19 cellular contexts compared by ENCODE assay signal in the genomic region with DNA sequence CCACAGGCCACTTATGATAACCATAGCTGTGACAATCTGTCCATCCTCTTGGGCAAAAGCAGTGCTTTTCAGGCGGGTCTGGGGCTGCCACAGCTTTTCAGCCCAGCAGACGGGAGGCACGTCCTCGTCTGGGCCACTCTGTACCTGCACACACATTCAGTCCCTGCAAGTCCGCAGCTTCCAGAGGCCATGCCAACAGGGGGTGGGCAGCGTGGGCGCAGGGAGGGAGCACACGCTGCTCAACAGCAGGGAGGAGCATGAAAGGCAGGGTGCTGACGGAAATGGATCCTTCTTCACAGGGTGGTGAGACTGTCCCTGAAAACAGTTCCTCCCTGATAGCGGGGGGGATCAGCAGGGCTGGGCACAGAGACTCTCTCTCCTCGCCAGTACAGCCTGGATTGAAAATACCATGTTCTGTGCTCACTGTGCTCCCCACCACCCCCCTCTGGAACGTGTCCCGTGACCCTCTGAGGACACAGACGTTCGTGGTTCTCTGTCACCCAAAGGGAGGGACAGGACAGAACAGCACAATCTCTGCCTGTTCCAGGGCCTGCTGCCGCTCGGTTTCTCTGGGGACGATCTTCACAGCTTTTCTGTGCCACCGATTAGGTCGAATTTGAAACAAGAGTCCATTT.
"Had no signal": no experiment of that assay in that cellular context is flagged by ENCODE, and none has a peak within 500 bp of the region (broad histone marks: within the 10 kb centered on the region; RNA-seq: fewer than 3 reads in every experiment).

No MANE protein-coding gene starts in this region.

- H3K4me1 ChIP-seq: left lung, prostate gland had no signal

- H3K9me3 Mint-ChIP-seq: activated naive CD8-positive, alpha-beta T cell treated with anti-CD3 and anti-CD28 coated beads, Interleukin-2, amount 10 ng/mL, durations not matched to agents 7 days and 5 days; activated T-helper 1 cell treated with anti-CD3 and anti-CD28 coated beads, Interleukin-12 subunit alpha, Interleukin-12 subunit beta, Interleukin-2, Interleukin-4 antibody, amounts not matched to agents 30 ng/mL and 10 ng/mL and 1 ng/mL, durations not matched to agents 14 hours and 24 hours and 36 hours; nephron; stimulated activated naive CD8-positive, alpha-beta T cell treated with anti-CD3 and anti-CD28 coated beads, Interleukin-15, Interleukin-2, amounts not matched to agents 100 ng/mL and 50 ng/mL, for 24 hours had no signal

- H3K4me3 ChIP-seq: hepatocyte, left lung, prostate gland had no signal

- H3K27me3 ChIP-seq: hepatocyte, left lung had no signal

- H3K27ac ChIP-seq: hepatocyte, left lung, prostate gland had no signal

- H3K27me3 Mint-ChIP-seq: activated naive CD8-positive, alpha-beta T cell treated with anti-CD3 and anti-CD28 coated beads, Interleukin-2, amount 10 ng/mL, durations not matched to agents 7 days and 5 days; stimulated activated naive CD8-positive, alpha-beta T cell treated with anti-CD3 and anti-CD28 coated beads, Interleukin-15, Interleukin-2, amounts not matched to agents 100 ng/mL and 50 ng/mL, for 24 hours had no signal

- H3K36me3 ChIP-seq: left lung, prostate gland had no signal

- H3K27ac Mint-ChIP-seq: activated naive CD8-positive, alpha-beta T cell treated with anti-CD3 and anti-CD28 coated beads, Interleukin-2, amount 10 ng/mL, durations not matched to agents 7 days and 5 days; activated T-helper 1 cell treated with anti-CD3 and anti-CD28 coated beads, Interleukin-12 subunit alpha, Interleukin-12 subunit beta, Interleukin-2, Interleukin-4 antibody, amounts not matched to agents 30 ng/mL and 10 ng/mL and 1 ng/mL, durations not matched to agents 14 hours and 24 hours and 36 hours; stimulated activated naive CD8-positive, alpha-beta T cell treated with anti-CD3 and anti-CD28 coated beads, Interleukin-15, Interleukin-2, amounts not matched to agents 100 ng/mL and 50 ng/mL, for 24 hours had no signal

- DNase-seq: activated CD4-positive, alpha-beta T cell treated with anti-CD3 and anti-CD28 coated beads, Interleukin-2, amount 50 U/mL, for 1 hour; activated CD8-positive, alpha-beta memory T cell treated with anti-CD3 and anti-CD28 coated beads for 24 hours; activated naive CD4-positive, alpha-beta T cell; activated naive CD8-positive, alpha-beta T cell treated with anti-CD3 and anti-CD28 coated beads, Interleukin-2, amount 10 ng/mL, durations not matched to agents 7 days and 5 days; aorta; dermis blood vessel endothelial cell; islet precursor cell; mesendoderm; occipital lobe; T-helper 1 cell; T1000 had no signal

- H3K36me3 Mint-ChIP-seq: activated naive CD8-positive, alpha-beta T cell treated with anti-CD3 and anti-CD28 coated beads, Interleukin-2, amount 10 ng/mL, durations not matched to agents 7 days and 5 days had no signal

- ATAC-seq: activated CD4-positive, CD25-positive, alpha-beta regulatory T cell treated with anti-CD3 and anti-CD28 coated beads, Interleukin-2, amount 50 U/mL, for 24 hours; left lung; sciatic nerve had no signal

- H3K4me1 Mint-ChIP-seq: activated naive CD8-positive, alpha-beta T cell treated with anti-CD3 and anti-CD28 coated beads, Interleukin-2, amount 10 ng/mL, durations not matched to agents 7 days and 5 days had no signal

- H3K4me3 Mint-ChIP-seq: activated naive CD8-positive, alpha-beta T cell treated with anti-CD3 and anti-CD28 coated beads, Interleukin-2, amount 10 ng/mL, durations not matched to agents 7 days and 5 days; activated T-helper 1 cell treated with anti-CD3 and anti-CD28 coated beads, Interleukin-12 subunit alpha, Interleukin-12 subunit beta, Interleukin-2, Interleukin-4 antibody, amounts not matched to agents 30 ng/mL and 10 ng/mL and 1 ng/mL, durations not matched to agents 14 hours and 24 hours and 36 hours; nephron; stimulated activated naive CD8-positive, alpha-beta T cell treated with anti-CD3 and anti-CD28 coated beads, Interleukin-15, Interleukin-2, amounts not matched to agents 100 ng/mL and 50 ng/mL, for 24 hours had no signal

- H3K9me3 ChIP-seq: left lung, prostate gland had no signal
